In genomic region chr7:76049295-76049694, GRCh38 we compare ENCODE assay signal across 10 cellular contexts. TPM values are rescaled to one million over a fixed set of nuclear protein-coding genes. Genes with fewer than 3 reads are reported as not detected.
DNase-seq lines count a peak whose midpoint lies in the region; ATAC-seq, FAIRE-seq and TF ChIP-seq lines count a peak whose summit lies in the region.
"Had no signal": no experiment of that assay in that cellular context is flagged by ENCODE, and none has a peak within 500 bp of the region (broad histone marks: within the 10 kb centered on the region; RNA-seq: fewer than 3 reads in every experiment).

No MANE protein-coding gene starts in this region.

- no peaks in the 10 kb centered on the region for H3K9me3 Mint-ChIP-seq in activated T-cell treated with anti-CD3 and anti-CD28 coated beads, Interleukin-2, amount 50 U/mL, for 4 hours
- no peaks in the 10 kb centered on the region for H3K9me3 Mint-ChIP-seq in activated CD8-positive, alpha-beta T cell treated with anti-CD3 and anti-CD28 coated beads, Interleukin-2, amount 10 ng/mL, durations not matched to agents 7 days and 5 days (ENCODE audit: insufficient read depth)
- H3K9me3 Mint-ChIP-seq: dendritic cell treated with granulocyte-macrophage colony-stimulating factor and Interleukin-4, amounts not matched to agents 40 ng/mL and 50 ng/mL, for 4 days had no signal

- H3K36me3 ChIP-seq in keratinocyte (ENCODE audit: control insufficient read depth in 2 of 2, extremely low read depth in 1 of 2, insufficient read depth in 2 of 2, low read length in 2 of 2) (peaks cover under 1 to 18% of the 10 kb centered on the region in 2 experiments), subcutaneous abdominal adipose tissue (ENCODE audit: control insufficient read depth in 5 of 5, insufficient read depth in 5 of 5, low read length in 5 of 5) (peaks cover 3 to 18% (median 14%) of the 10 kb centered on the region in 5 donors)

- H3K4me1 Mint-ChIP-seq in activated T-cell treated with anti-CD3 and anti-CD28 coated beads, Interleukin-2, amount 50 U/mL, for 4 hours (ENCODE audit: low read depth): peaks cover 47% of the 10 kb centered on the region
- peaks cover 46% of the 10 kb centered on the region for H3K4me1 Mint-ChIP-seq in activated CD8-positive, alpha-beta T cell treated with anti-CD3 and anti-CD28 coated beads, Interleukin-2, amount 10 ng/mL, durations not matched to agents 7 days and 5 days (ENCODE audit: low read depth)

- ATAC-seq in activated T-cell treated with anti-CD3 and anti-CD28 coated beads, Interleukin-2, amount 50 U/mL, for 4 hours: no peak
- ATAC-seq in activated CD8-positive, alpha-beta T cell treated with anti-CD3 and anti-CD28 coated beads, Interleukin-2, amount 10 ng/mL, durations not matched to agents 7 days and 5 days: no peak
- no peak for ATAC-seq in HG03571 (IDR thresholded peaks at IDR 0.05; ENCODE audit: unreplicated experiment)

- peaks cover 6% of the 10 kb centered on the region for H3K9me1 ChIP-seq in keratinocyte (ENCODE audit: control insufficient read depth, extremely low read depth, insufficient read depth, low read length)

- no peak for TF ChIP-seq CTCF in keratinocyte (optimal IDR thresholded peaks at IDR 0.05 in 1 of 3, IDR thresholded peaks at IDR 0.05 in 1 of 3, conservative IDR thresholded peaks at IDR 0.05 in 1 of 3; ENCODE audit: extremely low read depth in 1 of 3, insufficient read depth in 2 of 3, low read length in 3 of 3)

- no peak for DNase-seq in activated T-cell treated with anti-CD3 and anti-CD28 coated beads, Interleukin-2, amount 50 U/mL, for 4 hours
- DNase-seq in activated T-cell treated with anti-CD3 and anti-CD28 coated beads for 4 hours: no peak
- DNase-seq in activated CD8-positive, alpha-beta T cell treated with anti-CD3 and anti-CD28 coated beads, Interleukin-2, amount 10 ng/mL, durations not matched to agents 7 days and 5 days: no peak
- DNase-seq in keratinocyte (ENCODE audit: low read depth, low spot score): no peak
- DNase-seq in 8988T: no peak
- DNase-seq in anterior cingulate cortex (lab: John Stamatoyannopoulos, UW): no peak
- DNase-seq: SHP77 treated with DMSO at 0.1 percent for 48 hours had no signal

- peaks cover 25% of the 10 kb centered on the region for H3K4me1 ChIP-seq in keratinocyte (ENCODE audit: control insufficient read depth, extremely low read depth, insufficient read depth, low read length)
- H3K4me1 ChIP-seq in subcutaneous abdominal adipose tissue (ENCODE audit: control insufficient read depth in 5 of 5, insufficient read depth in 5 of 5, low read length in 5 of 5): peaks cover 1 to 37% (median 20%) of the 10 kb centered on the region in 5 donors

- H3K9ac ChIP-seq in keratinocyte (ENCODE audit: control insufficient read depth, extremely low read depth, insufficient read depth, low read length) (peak overlapping the region; percentile 99), subcutaneous abdominal adipose tissue (ENCODE audit: low read length in 5 of 5) (peak overlapping the region in 1 of 5 donors; percentile 99)

- peaks cover 14% of the 10 kb centered on the region for H4K20me1 ChIP-seq in keratinocyte (ENCODE audit: control insufficient read depth, extremely low read depth, insufficient read depth, low read length)

- dilution Hi-C loops in keratinocyte (cut with MboI; ENCODE audit: extremely low pct_ligation_motif_present, low sequenced_read_pairs): no loop called here

- no peaks in the 10 kb centered on the region for H3K9me3 ChIP-seq in keratinocyte (ENCODE audit: control insufficient read depth, low read depth, low read length)
- H3K9me3 ChIP-seq in subcutaneous abdominal adipose tissue (ENCODE audit: control insufficient read depth in 5 of 5, low read length in 5 of 5): no peaks in the 10 kb centered on the region

- peak overlapping the region; percentile 94 for H3K4me2 ChIP-seq in keratinocyte (ENCODE audit: control insufficient read depth, extremely low read depth, insufficient read depth, low read depth, low read length)

- peak overlapping the region; percentile 91 for H3K27ac Mint-ChIP-seq in activated CD8-positive, alpha-beta T cell treated with anti-CD3 and anti-CD28 coated beads, Interleukin-2, amount 10 ng/mL, durations not matched to agents 7 days and 5 days

- H3K27me3 Mint-ChIP-seq in activated T-cell treated with anti-CD3 and anti-CD28 coated beads, Interleukin-2, amount 50 U/mL, for 4 hours (ENCODE audit: low read depth): no peaks in the 10 kb centered on the region
- no peaks in the 10 kb centered on the region for H3K27me3 Mint-ChIP-seq in activated CD8-positive, alpha-beta T cell treated with anti-CD3 and anti-CD28 coated beads, Interleukin-2, amount 10 ng/mL, durations not matched to agents 7 days and 5 days (ENCODE audit: low read depth)
- H3K27me3 Mint-ChIP-seq: dendritic cell treated with granulocyte-macrophage colony-stimulating factor and Interleukin-4, amounts not matched to agents 40 ng/mL and 50 ng/mL, for 4 days had no signal

- H3K4me3 Mint-ChIP-seq in activated T-cell treated with anti-CD3 and anti-CD28 coated beads, Interleukin-2, amount 50 U/mL, for 4 hours: peak overlapping the region; percentile 98
- H3K4me3 Mint-ChIP-seq in activated CD8-positive, alpha-beta T cell treated with anti-CD3 and anti-CD28 coated beads, Interleukin-2, amount 10 ng/mL, durations not matched to agents 7 days and 5 days: peak overlapping the region; percentile 96

- POLR2A ChIA-PET in activated CD8-positive, alpha-beta T cell treated with anti-CD3 and anti-CD28 coated beads, Interleukin-2, amount 10 ng/mL, durations not matched to agents 7 days and 5 days (lab: Charles Lee): interaction anchor here (1.4 kb wide), 1 partner anchor 41 kb away, joined by 4 read pairs; no protein-coding TSS in a partner anchor

- H3K79me2 ChIP-seq in keratinocyte (ENCODE audit: control insufficient read depth, insufficient read depth, low read length): peaks cover 83% of the 10 kb centered on the region

- H3K27ac ChIP-seq in keratinocyte (ENCODE audit: control insufficient read depth, insufficient read depth, low read length) (peak overlapping the region; percentile 8), subcutaneous abdominal adipose tissue (ENCODE audit: low read depth, low read length) (no peak overlapping the region)

- FAIRE-seq in keratinocyte (lab: Jason Lieb, UNC): no peak

- CTCF ChIA-PET in activated CD8-positive, alpha-beta T cell treated with anti-CD3 and anti-CD28 coated beads, Interleukin-2, amount 10 ng/mL, durations not matched to agents 7 days and 5 days (lab: Charles Lee): interaction anchor here (0.9 to 1.7 kb wide), 3 partner anchors 9 to 265 kb away, joined by 3 to 5 read pairs (median 4); no protein-coding TSS in a partner anchor

- H3K4me3 ChIP-seq in keratinocyte (ENCODE audit: control insufficient read depth in 2 of 3, extremely low read depth in 1 of 3, insufficient read depth in 2 of 3, low read depth in 1 of 3, low read length in 3 of 3): peak overlapping the region; percentile 83 to 92 (median 85)
- H3K4me3 ChIP-seq in subcutaneous abdominal adipose tissue (ENCODE audit: low read depth in 1 of 5, low read length in 5 of 5): peak overlapping the region in 3 of 5 donors; percentile 81 to 98 (median 96)

- H2AFZ ChIP-seq in keratinocyte (ENCODE audit: control insufficient read depth, low read length): no peak overlapping the region

- H3K27me3 ChIP-seq in keratinocyte (ENCODE audit: control insufficient read depth, extremely low read depth, insufficient read depth, low read length) (no peaks in the 10 kb centered on the region), subcutaneous abdominal adipose tissue (ENCODE audit: control insufficient read depth in 5 of 5, insufficient read depth in 4 of 5, low read length in 5 of 5) (no peaks in the 10 kb centered on the region)

- H3K36me3 Mint-ChIP-seq in activated T-cell treated with anti-CD3 and anti-CD28 coated beads, Interleukin-2, amount 50 U/mL, for 4 hours (ENCODE audit: insufficient read depth): peaks cover 28% of the 10 kb centered on the region
- peaks cover 41% of the 10 kb centered on the region for H3K36me3 Mint-ChIP-seq in activated CD8-positive, alpha-beta T cell treated with anti-CD3 and anti-CD28 coated beads, Interleukin-2, amount 10 ng/mL, durations not matched to agents 7 days and 5 days (ENCODE audit: low read depth)

RNA-seq across cellular contexts. Expression of gene MDH2, which starts 1.4 kb away (rescaled TPM):
- total RNA-seq in activated T-cell treated with anti-CD3 and anti-CD28 coated beads, Interleukin-2, amount 50 U/mL, for 4 hours: 100 to 1,000 TPM; 274 to 310 (median 296) TPM
- total RNA-seq in activated CD8-positive, alpha-beta T cell treated with anti-CD3 and anti-CD28 coated beads, Interleukin-2, amount 10 ng/mL, durations not matched to agents 7 days and 5 days: 100 to 1,000 TPM; 148 to 166 TPM
- polyA plus RNA-seq in keratinocyte: 83.8 to 166 TPM (median 156 TPM) in 3 replicates
- polyA plus RNA-seq in keratinocyte (2011; ENCODE audit: low read depth): 67.7 TPM
- polyA plus RNA-seq in keratinocyte (2011; cell fraction: cytosol; rRNA removed): 129 and 166 TPM in 2 replicates
- polyA plus RNA-seq in keratinocyte (2011; cell fraction: nucleus; rRNA removed): 90.3 and 111 TPM in 2 replicates
- polyA plus RNA-seq in keratinocyte (2012; ENCODE audit: low replicate concordance): 144 and 181 TPM in 2 replicates
- polyA minus RNA-seq in keratinocyte: 82.8 to 595 TPM (median 103 TPM) in 3 replicates
- polyA minus RNA-seq in keratinocyte (2011; cell fraction: cytosol; rRNA and poly(A)+ RNA removed): 172 TPM
- polyA minus RNA-seq in keratinocyte (2011; cell fraction: nucleus; rRNA and poly(A)+ RNA removed): 39.4 and 48.7 TPM in 2 replicates

RNA-seq across cellular contexts. Expression of gene STYXL1, which starts 1.5 kb away (rescaled TPM):
- 10 to 100 TPM; 19.6 to 34.5 (median 20.6) TPM for total RNA-seq in activated T-cell treated with anti-CD3 and anti-CD28 coated beads, Interleukin-2, amount 50 U/mL, for 4 hours
- 10 to 100 TPM; 27.2 to 28.2 TPM for total RNA-seq in activated CD8-positive, alpha-beta T cell treated with anti-CD3 and anti-CD28 coated beads, Interleukin-2, amount 10 ng/mL, durations not matched to agents 7 days and 5 days
- polyA plus RNA-seq in keratinocyte: 68.9 to 96.1 TPM (median 76.2 TPM) in 3 replicates
- polyA plus RNA-seq in keratinocyte (2011; ENCODE audit: low read depth): 9.9 TPM
- polyA plus RNA-seq in keratinocyte (2011; cell fraction: cytosol; rRNA removed): 74.0 and 89.5 TPM in 2 replicates
- polyA plus RNA-seq in keratinocyte (2011; cell fraction: nucleus; rRNA removed): 63.0 and 64.9 TPM in 2 replicates
- 55.3 and 58.4 TPM in 2 replicates for polyA plus RNA-seq in keratinocyte (2012; ENCODE audit: low replicate concordance)
- polyA minus RNA-seq in keratinocyte: 40.1 to 45.6 TPM (median 43.1 TPM) in 3 replicates
- 18.6 TPM for polyA minus RNA-seq in keratinocyte (2011; cell fraction: cytosol; rRNA and poly(A)+ RNA removed)
- polyA minus RNA-seq in keratinocyte (2011; cell fraction: nucleus; rRNA and poly(A)+ RNA removed): 9.5 and 17.2 TPM in 2 replicates

RNA-seq across cellular contexts. Expression of gene TMEM120A, which starts 54.9 kb away (rescaled TPM):
- total RNA-seq in activated T-cell treated with anti-CD3 and anti-CD28 coated beads, Interleukin-2, amount 50 U/mL, for 4 hours: 10 to 100 TPM; 20.4 to 26.6 (median 20.6) TPM
- 10 to 100 TPM; 15.9 to 17.6 TPM for total RNA-seq in activated CD8-positive, alpha-beta T cell treated with anti-CD3 and anti-CD28 coated beads, Interleukin-2, amount 10 ng/mL, durations not matched to agents 7 days and 5 days
- polyA plus RNA-seq in keratinocyte: 41.0 to 72.4 TPM (median 47.0 TPM) in 3 replicates
- polyA plus RNA-seq in keratinocyte (2011; ENCODE audit: low read depth): 19.5 TPM
- 39.1 and 45.4 TPM in 2 replicates for polyA plus RNA-seq in keratinocyte (2011; cell fraction: cytosol; rRNA removed)
- polyA plus RNA-seq in keratinocyte (2011; cell fraction: nucleus; rRNA removed): 46.7 and 51.3 TPM in 2 replicates
- 21.7 and 29.1 TPM in 2 replicates for polyA plus RNA-seq in keratinocyte (2012; ENCODE audit: low replicate concordance)
- polyA minus RNA-seq in keratinocyte: 37.6 to 94.8 TPM (median 56.3 TPM) in 3 replicates
- 50.5 TPM for polyA minus RNA-seq in keratinocyte (2011; cell fraction: cytosol; rRNA and poly(A)+ RNA removed)
- 10.4 and 20.2 TPM in 2 replicates for polyA minus RNA-seq in keratinocyte (2011; cell fraction: nucleus; rRNA and poly(A)+ RNA removed)
